In genomic region chr12:49201595-49202295, GRCh38 we compare ENCODE assay signal across 3 cellular contexts.
TF ChIP-seq lines count a peak whose summit lies in the region.

No MANE protein-coding gene starts in this region.

TF ChIP-seq in HEK293, 187 proteins besides CTCF, POLR2A, EP300 and RAD21 (continued from another document and continues in another):
- TF ChIP-seq ZNF692 (tag by site-specific recombination; IDR thresholded peaks at IDR 0.05) (peak; percentile 7; the same call in 1 of the 2 replicates), ATF2 (tag by site-specific recombination; IDR thresholded peaks at IDR 0.05; ENCODE audit: low read depth) (no peak), YY2 (tag by site-specific recombination; IDR thresholded peaks at IDR 0.05) (no peak), ZNF324 (tag by site-specific recombination; IDR thresholded peaks at IDR 0.05) (no peak), MYNN (tag by site-specific recombination; IDR thresholded peaks at IDR 0.05; ENCODE audit: borderline replicate concordance) (peak; percentile 76), ZBTB20 (tag by site-specific recombination; IDR thresholded peaks at IDR 0.05) (peak; percentile 66), ZNF211 (tag by site-specific recombination; IDR thresholded peaks at IDR 0.05; ENCODE audit: low read depth) (no peak), ZNF335 (tag by site-specific recombination; conservative IDR thresholded peaks at IDR 0.05) (peak; percentile 78; the same call in 1 of the 2 replicates), AEBP2 (tag by site-specific recombination; IDR thresholded peaks at IDR 0.05; ENCODE audit: borderline replicate concordance) (no peak), ZBTB6 (tag by site-specific recombination; IDR thresholded peaks at IDR 0.05) (peak; percentile 10; the same call in 1 of the 2 replicates)

TF ChIP-seq in endothelial cell of umbilical vein, 7 proteins besides CTCF, POLR2A, EP300 and RAD21 (continued from another document):
- no peak for TF ChIP-seq MAX (IDR thresholded peaks at IDR 0.05; ENCODE audit: insufficient read depth, insufficient read length)
- no peak for TF ChIP-seq MYC (IDR thresholded peaks at IDR 0.05; ENCODE audit: low read depth, low read length)
- no peak for TF ChIP-seq POLR2AphosphoS5 (IDR thresholded peaks at IDR 0.05; ENCODE audit: insufficient read depth, low read depth, low read length)

TF ChIP-seq in neural cell, 6 proteins besides CTCF, POLR2A, EP300 and RAD21 (continued from another document):
- TF ChIP-seq REST (IDR thresholded peaks at IDR 0.05; ENCODE audit: borderline replicate concordance) (peak; percentile 15), EZH2 (IDR thresholded peaks at IDR 0.05; ENCODE audit: borderline replicate concordance, insufficient read depth, low read length, poor library complexity, severe bottlenecking) (no peak), POLR2AphosphoS5 (IDR thresholded peaks at IDR 0.05) (peak; percentile 71), SMC3 (conservative IDR thresholded peaks at IDR 0.05; ENCODE audit: poor library complexity) (peak; percentile 38)
